ENCODE assay signal across 8 cellular contexts in genomic region chr9:33988219-33988890, GRCh38.
A peak's percentile ranks its signal among the peaks of the same experiment; 100 is the strongest.
DNase-seq lines count a peak whose midpoint lies in the region; ATAC-seq lines count a peak whose summit lies in the region.

No MANE protein-coding gene starts in this region.

- H3K36me3 Mint-ChIP-seq in activated T-cell treated with anti-CD3 and anti-CD28 coated beads, Interleukin-2, amount 50 U/mL, for 24 hours (ENCODE audit: low read depth), result peaks cover 77% of the 10 kb centered on the region
- peaks cover 4 to 13% of the 10 kb centered on the region in 2 donors for H3K36me3 Mint-ChIP-seq in activated T-cell treated with anti-CD3 and anti-CD28 coated beads, Interleukin-2, amount 50 U/mL, for 72 hours (ENCODE audit: insufficient read depth in 2 of 2)
- peaks cover 38 to 39% of the 10 kb centered on the region in 2 donors for H3K36me3 Mint-ChIP-seq in stimulated activated naive B cell treated with anti-CD40 and anti-IgM and Interleukin-4, amounts not matched to agents 10 μg/mL and 1 μg/mL and 100 μg/mL, for 72 hours

- peak overlapping the region; percentile 34 for H3K4me3 Mint-ChIP-seq in activated T-cell treated with anti-CD3 and anti-CD28 coated beads, Interleukin-2, amount 50 U/mL, for 24 hours
- peak overlapping the region in 1 of 2 donors; percentile 43 for H3K4me3 Mint-ChIP-seq in activated T-cell treated with anti-CD3 and anti-CD28 coated beads, Interleukin-2, amount 50 U/mL, for 72 hours
- no peak overlapping the region for H3K4me3 Mint-ChIP-seq in stimulated activated naive B cell treated with anti-CD40 and anti-IgM and Interleukin-4, amounts not matched to agents 10 μg/mL and 1 μg/mL and 100 μg/mL, for 72 hours

- H3K4me1 Mint-ChIP-seq in activated T-cell treated with anti-CD3 and anti-CD28 coated beads, Interleukin-2, amount 50 U/mL, for 24 hours (ENCODE audit: low read depth), result peaks cover 17% of the 10 kb centered on the region
- peaks cover 18% of the 10 kb centered on the region for H3K4me1 Mint-ChIP-seq in activated T-cell treated with anti-CD3 and anti-CD28 coated beads, Interleukin-2, amount 50 U/mL, for 72 hours (ENCODE audit: low read depth)
- peaks cover 2 to 13% of the 10 kb centered on the region in 2 donors for H3K4me1 Mint-ChIP-seq in stimulated activated naive B cell treated with anti-CD40 and anti-IgM and Interleukin-4, amounts not matched to agents 10 μg/mL and 1 μg/mL and 100 μg/mL, for 72 hours

- no peak for DNase-seq in activated T-cell treated with anti-CD3 and anti-CD28 coated beads, Interleukin-2, amount 50 U/mL, for 24 hours
- no peak for DNase-seq in activated T-cell treated with anti-CD3 and anti-CD28 coated beads for 4 hours
- DNase-seq in activated T-cell treated with anti-CD3 and anti-CD28 coated beads, Interleukin-2, amount 50 U/mL, for 72 hours, result peak; percentile 42 to 45
- DNase-seq in stimulated activated naive B cell treated with anti-CD40 and anti-IgM and Interleukin-4, amounts not matched to agents 10 μg/mL and 1 μg/mL and 100 μg/mL, for 72 hours, result peak; percentile 4
- DNase-seq in 8988T, result no peak
- DNase-seq in D341Med (ENCODE audit: low spot score), result no peak
- DNase-seq in NCI-H345 treated with DMSO at 0.1 percent for 48 hours (lab: John Stamatoyannopoulos, UW; ENCODE audit: unreplicated experiment), result no peak

- no peaks in the 10 kb centered on the region for H3K27me3 Mint-ChIP-seq in activated T-cell treated with anti-CD3 and anti-CD28 coated beads, Interleukin-2, amount 50 U/mL, for 24 hours
- no peaks in the 10 kb centered on the region for H3K27me3 Mint-ChIP-seq in activated T-cell treated with anti-CD3 and anti-CD28 coated beads, Interleukin-2, amount 50 U/mL, for 72 hours (ENCODE audit: low read depth)
- no peaks in the 10 kb centered on the region for H3K27me3 Mint-ChIP-seq in stimulated activated naive B cell treated with anti-CD40 and anti-IgM and Interleukin-4, amounts not matched to agents 10 μg/mL and 1 μg/mL and 100 μg/mL, for 72 hours

- ATAC-seq in HG03025 (IDR thresholded peaks at IDR 0.05; ENCODE audit: low FRiP score, unreplicated experiment), result peak; percentile 97
- ATAC-seq in activated T-cell treated with anti-CD3 and anti-CD28 coated beads, Interleukin-2, amount 50 U/mL, for 72 hours (replicated peaks in 1 of 2), result peak; percentile 93 to 98
- ATAC-seq in stimulated activated naive B cell treated with anti-CD40 and anti-IgM and Interleukin-4, amounts not matched to agents 10 μg/mL and 1 μg/mL and 100 μg/mL, for 72 hours (replicated peaks), result peak; percentile 78 to 97

- H3K27ac Mint-ChIP-seq in activated T-cell treated with anti-CD3 and anti-CD28 coated beads, Interleukin-2, amount 50 U/mL, for 24 hours, result peak overlapping the region; percentile 89
- H3K27ac Mint-ChIP-seq in activated T-cell treated with anti-CD3 and anti-CD28 coated beads, Interleukin-2, amount 50 U/mL, for 72 hours, result no peak overlapping the region
- peak overlapping the region; percentile 17 for H3K27ac Mint-ChIP-seq in stimulated activated naive B cell treated with anti-CD40 and anti-IgM and Interleukin-4, amounts not matched to agents 10 μg/mL and 1 μg/mL and 100 μg/mL, for 72 hours

- H3K9me3 Mint-ChIP-seq in activated T-cell treated with anti-CD3 and anti-CD28 coated beads, Interleukin-2, amount 50 U/mL, for 24 hours, result no peaks in the 10 kb centered on the region
- H3K9me3 Mint-ChIP-seq in activated T-cell treated with anti-CD3 and anti-CD28 coated beads, Interleukin-2, amount 50 U/mL, for 72 hours, result no peaks in the 10 kb centered on the region
- no peaks in the 10 kb centered on the region for H3K9me3 Mint-ChIP-seq in stimulated activated naive B cell treated with anti-CD40 and anti-IgM and Interleukin-4, amounts not matched to agents 10 μg/mL and 1 μg/mL and 100 μg/mL, for 72 hours

Comparison
In these comparisons a context has a peak if more than half of its experiments do, and no peak if none do; other contexts are left out.
1. DNase-seq: peak in activated T-cell treated with anti-CD3 and anti-CD28 coated beads, Interleukin-2, amount 50 U/mL, for 72 hours (2 of 2) and stimulated activated naive B cell treated with anti-CD40 and anti-IgM and Interleukin-4, amounts not matched to agents 10 μg/mL and 1 μg/mL and 100 μg/mL, for 72 hours (single experiment); none in activated T-cell treated with anti-CD3 and anti-CD28 coated beads, Interleukin-2, amount 50 U/mL, for 24 hours (single experiment), activated T-cell treated with anti-CD3 and anti-CD28 coated beads for 4 hours (single experiment), 8988T (single experiment), D341Med (single experiment) and NCI-H345 treated with DMSO at 0.1 percent for 48 hours (single experiment).
2. Peak in every context shown above with its lines, with median percentiles within 50 percentile points of each other: ATAC-seq.